In the genomic region with DNA sequence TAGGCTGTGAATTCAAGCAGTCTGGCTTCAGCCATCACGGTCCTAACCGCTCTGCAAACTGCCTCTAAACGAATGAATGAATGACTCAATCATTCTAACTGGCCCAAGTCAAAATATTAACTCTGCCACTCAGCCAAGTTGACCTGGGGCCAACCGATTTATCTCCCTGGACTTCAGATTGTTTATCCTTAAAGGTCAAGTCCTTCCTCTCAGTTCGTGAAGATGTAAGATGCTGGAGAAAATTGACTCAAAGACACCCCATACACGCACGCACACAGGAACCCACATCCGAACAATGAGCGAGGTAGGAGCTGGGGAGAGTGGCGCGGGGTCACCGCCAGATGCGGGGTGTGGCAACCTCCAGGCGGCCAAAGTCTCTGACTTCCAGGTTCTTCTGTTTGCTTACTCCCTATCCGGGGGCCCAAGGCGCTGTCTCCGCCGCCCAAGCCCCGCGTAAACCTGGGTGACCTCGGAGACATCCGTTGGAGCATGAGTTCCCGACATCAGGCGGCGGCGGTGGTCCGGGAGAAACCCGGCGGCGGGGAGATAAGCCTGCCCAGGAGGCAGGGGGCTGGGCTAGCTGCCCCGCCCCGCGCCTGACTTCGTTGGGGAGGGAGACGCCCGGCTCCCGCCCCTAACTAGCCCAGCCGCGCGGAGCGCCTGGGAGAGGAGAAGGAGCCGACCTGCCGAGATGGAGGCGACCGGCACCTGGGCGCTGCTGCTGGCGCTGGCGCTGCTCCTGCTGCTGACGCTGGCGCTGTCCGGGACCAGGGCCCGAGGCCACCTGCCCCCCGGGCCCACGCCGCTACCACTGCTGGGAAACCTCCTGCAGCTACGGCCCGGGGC, we compare ENCODE assay signal across 8 cellular contexts. TPM values are rescaled to one million over a fixed set of nuclear protein-coding genes. Genes with fewer than 3 reads are reported as not detected.
DNase-seq lines count a peak whose midpoint lies in the region; ATAC-seq and TF ChIP-seq lines count a peak whose summit lies in the region.

A gene with protein sequence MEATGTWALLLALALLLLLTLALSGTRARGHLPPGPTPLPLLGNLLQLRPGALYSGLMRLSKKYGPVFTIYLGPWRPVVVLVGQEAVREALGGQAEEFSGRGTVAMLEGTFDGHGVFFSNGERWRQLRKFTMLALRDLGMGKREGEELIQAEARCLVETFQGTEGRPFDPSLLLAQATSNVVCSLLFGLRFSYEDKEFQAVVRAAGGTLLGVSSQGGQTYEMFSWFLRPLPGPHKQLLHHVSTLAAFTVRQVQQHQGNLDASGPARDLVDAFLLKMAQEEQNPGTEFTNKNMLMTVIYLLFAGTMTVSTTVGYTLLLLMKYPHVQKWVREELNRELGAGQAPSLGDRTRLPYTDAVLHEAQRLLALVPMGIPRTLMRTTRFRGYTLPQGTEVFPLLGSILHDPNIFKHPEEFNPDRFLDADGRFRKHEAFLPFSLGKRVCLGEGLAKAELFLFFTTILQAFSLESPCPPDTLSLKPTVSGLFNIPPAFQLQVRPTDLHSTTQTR (plus strand): TSS at position 646 of the 846 bp plus-strand sequence. CDS start 46 bp downstream, at position 692.

- peak within 1 kb of the TSS; percentile 55 to 68 for H3K4me3 ChIP-seq in Panc1 (ENCODE audit: low read depth in 2 of 2, low read length in 2 of 2)
- peak within 1 kb of the TSS; percentile 82 for H3K4me3 ChIP-seq in endodermal cell (ENCODE audit: low read length)

- POLR2A ChIA-PET in Panc1 (lab: Charles Lee): interaction anchor here (0.5 to 0.6 kb wide), 2 partner anchors 16 to 21 kb away, joined by 3 to 9 read pairs; no protein-coding TSS in a partner anchor
- POLR2A ChIA-PET in GM10248 (lab: Yijun Ruan, JAX): no interaction called here

- 3 to 8% methylated on average over 15 to 57 of the region's 57 CpGs for WGBS in endodermal cell (ENCODE audit: insufficient coverage in 1 of 2, insufficient read length in 1 of 2), 2 experiments

- H3K4me3 Mint-ChIP-seq in endodermal cell: peak within 1 kb of the TSS; percentile 69
- peak within 1 kb of the TSS; percentile 10 for H3K4me3 Mint-ChIP-seq in natural killer cell treated with Interleukin-12 subunit alpha and Interleukin-12 subunit beta and Interleukin-15 and Interleukin-18, amount 100 ng/mL, for 72 hours

- H3K4me1 ChIP-seq in Panc1 (ENCODE audit: control insufficient read depth, insufficient read depth, low read length) (no peaks in the 10 kb centered on the region; the same call in none of the 2 replicates), endodermal cell (ENCODE audit: control insufficient read depth, insufficient read depth, low read length) (no peaks in the 10 kb centered on the region)

- peaks cover 2% of the 10 kb centered on the region for H3K27me3 Mint-ChIP-seq in endodermal cell (ENCODE audit: insufficient read depth)
- H3K27me3 Mint-ChIP-seq in natural killer cell treated with Interleukin-12 subunit alpha and Interleukin-12 subunit beta and Interleukin-15 and Interleukin-18, amount 100 ng/mL, for 72 hours: peaks cover 39 to 55% of the 10 kb centered on the region in 2 donors

- CTCF ChIA-PET in Panc1 (lab: Charles Lee) (interaction anchor here (0.5 kb wide), 1 partner anchor 11 kb away, joined by 3 read pairs; no protein-coding TSS in a partner anchor), GM10248 (lab: Yijun Ruan, JAX) (interaction anchor here (3.3 kb wide), 1 partner anchor 12 kb away, joined by 9 read pairs; no protein-coding TSS in a partner anchor)

- peaks cover 30% of the 10 kb centered on the region for H3K4me1 Mint-ChIP-seq in endodermal cell
- peaks cover 4 to 7% of the 10 kb centered on the region in 2 donors for H3K4me1 Mint-ChIP-seq in natural killer cell treated with Interleukin-12 subunit alpha and Interleukin-12 subunit beta and Interleukin-15 and Interleukin-18, amount 100 ng/mL, for 72 hours (ENCODE audit: low read depth in 2 of 2)

- peak; percentile 89 for ATAC-seq in Panc1
- ATAC-seq in natural killer cell treated with Interleukin-12 subunit alpha and Interleukin-12 subunit beta and Interleukin-15 and Interleukin-18, amount 100 ng/mL, for 72 hours: peak in 1 of 2 donors; percentile 34

- H3K9me3 ChIP-seq in Panc1 (ENCODE audit: control insufficient read depth, insufficient read depth, low read depth, low read length) (no peaks in the 10 kb centered on the region), endodermal cell (ENCODE audit: control insufficient read depth, low read length) (no peaks in the 10 kb centered on the region)

- H3K27ac Mint-ChIP-seq in endodermal cell: no peak within 1 kb of the TSS
- no peak within 1 kb of the TSS for H3K27ac Mint-ChIP-seq in natural killer cell treated with Interleukin-12 subunit alpha and Interleukin-12 subunit beta and Interleukin-15 and Interleukin-18, amount 100 ng/mL, for 72 hours

- BruUV-seq in Panc1 (replicated peaks; lab: Mats Ljungman, UMichigan): no TSS peak

- DNase-seq in D341Med (ENCODE audit: low spot score) (peak; percentile 56), Panc1 (ENCODE audit: low read depth, low spot score) (no peak), endodermal cell (peak; percentile 91), COLO829 (ENCODE audit: low spot score) (no peak), NCI-H2107 treated with DMSO at 0.1 percent for 48 hours (lab: John Stamatoyannopoulos, UW; ENCODE audit: unreplicated experiment) (no peak), NCI-H1694 (lab: John Stamatoyannopoulos, UW) (no peak), GM10248 (ENCODE audit: extremely low spot score) (no peak)
- no peak for DNase-seq in natural killer cell treated with Interleukin-12 subunit alpha and Interleukin-12 subunit beta and Interleukin-15 and Interleukin-18, amount 100 ng/mL, for 72 hours (ENCODE audit: low spot score)

- H3K27ac ChIP-seq in Panc1 (ENCODE audit: low read length) (peak within 1 kb of the TSS; percentile 39), endodermal cell (ENCODE audit: low read depth, low read length) (no peak within 1 kb of the TSS)

- no peaks in the 10 kb centered on the region for H3K27me3 ChIP-seq in Panc1 (ENCODE audit: control insufficient read depth, insufficient read depth, low read length)
- no peaks in the 10 kb centered on the region for H3K27me3 ChIP-seq in endodermal cell (ENCODE audit: control insufficient read depth, insufficient read depth, low read length, poor library complexity, severe bottlenecking)

- intact Hi-C loops in Panc1 (cut with micrococcal nuclease; ENCODE audit: unreplicated experiment): no loop called here

- TF ChIP-seq CTCF in Panc1 (IDR thresholded peaks at IDR 0.05) (no peak), endodermal cell (conservative IDR thresholded peaks at IDR 0.05) (no peak), GM10248 (IDR thresholded peaks at IDR 0.05; ENCODE audit: control extremely low read depth, extremely low read depth, low read depth, missing control alignments) (no peak)

- peaks cover 2% of the 10 kb centered on the region for H3K36me3 Mint-ChIP-seq in endodermal cell (ENCODE audit: low read depth)
- H3K36me3 Mint-ChIP-seq in natural killer cell treated with Interleukin-12 subunit alpha and Interleukin-12 subunit beta and Interleukin-15 and Interleukin-18, amount 100 ng/mL, for 72 hours: no peaks in the 10 kb centered on the region

- H3K9me3 Mint-ChIP-seq in endodermal cell: no peaks in the 10 kb centered on the region
- no peaks in the 10 kb centered on the region for H3K9me3 Mint-ChIP-seq in natural killer cell treated with Interleukin-12 subunit alpha and Interleukin-12 subunit beta and Interleukin-15 and Interleukin-18, amount 100 ng/mL, for 72 hours

- H3K9ac ChIP-seq in endodermal cell (ENCODE audit: extremely low read depth, low read length, poor library complexity, severe bottlenecking): no peak within 1 kb of the TSS

- no peaks in the 10 kb centered on the region; the same call in 1 of the 2 replicates for H3K36me3 ChIP-seq in Panc1 (ENCODE audit: control insufficient read depth, insufficient read depth, low read length)
- no peaks in the 10 kb centered on the region for H3K36me3 ChIP-seq in endodermal cell (ENCODE audit: control insufficient read depth, insufficient read depth, low read length)

- in situ Hi-C loops in Panc1 (cut with HindIII; ENCODE audit: low pct_unique_long_range_greater_than_20kb, low sequenced_read_pairs): no loop called here

RNA-seq across cellular contexts. Expression of the gene that starts here (rescaled TPM):
- 8.5 TPM for total RNA-seq in Panc1 (2021; ENCODE audit: unreplicated experiment)
- polyA plus RNA-seq in Panc1 (2012; ENCODE audit: insufficient read length): 10.0 TPM
- 10 to 100 TPM in 1 of 2 donors, 1 to 10 TPM in 1; 8.6 to 26.7 TPM for total RNA-seq in endodermal cell
- polyA plus RNA-seq in endodermal cell (2013, experiment 1 of 2): 13.3 TPM
- polyA plus RNA-seq in endodermal cell (2013, experiment 2 of 2): 5.1 TPM
- total RNA-seq in natural killer cell treated with Interleukin-12 subunit alpha and Interleukin-12 subunit beta and Interleukin-15 and Interleukin-18, amount 100 ng/mL, for 72 hours: not detected

Comparison
In these comparisons a context has a peak if more than half of its experiments do, and no peak if none do; other contexts are left out.
1. DNase-seq: peak in D341Med (single experiment) and endodermal cell (single experiment); none in Panc1 (single experiment), natural killer cell treated with Interleukin-12 subunit alpha and Interleukin-12 subunit beta and Interleukin-15 and Interleukin-18, amount 100 ng/mL, for 72 hours (single experiment), COLO829 (single experiment), NCI-H2107 treated with DMSO at 0.1 percent for 48 hours (single experiment), NCI-H1694 (single experiment) and GM10248 (single experiment).